1 cellular context compared by ENCODE assay signal in genomic region chr16:68985268-68985667, GRCh38.
TF ChIP-seq lines count a peak whose summit lies in the region.

No MANE protein-coding gene starts in this region.

TF ChIP-seq in IMR-90, 13 proteins besides CTCF, POLR2A, EP300 and RAD21 (continued from another document):
- TF ChIP-seq ELK1 (IDR thresholded peaks at IDR 0.05; ENCODE audit: borderline replicate concordance, low read depth, low read length) = no peak
